Comparison of ENCODE assay signal across 16 cellular contexts in genomic region chr11:60880635-60881282, GRCh38.
DNase-seq lines count a peak whose midpoint lies in the region; ATAC-seq and TF ChIP-seq lines count a peak whose summit lies in the region.
"Had no signal": no experiment of that assay in that cellular context is flagged by ENCODE, and none has a peak within 500 bp of the region (broad histone marks: within the 10 kb centered on the region; RNA-seq: fewer than 3 reads in every experiment).

No MANE protein-coding gene starts in this region.

- ATAC-seq in GM18517 (IDR thresholded peaks at IDR 0.05; ENCODE audit: unreplicated experiment), result no peak
- ATAC-seq in HG03439 (IDR thresholded peaks at IDR 0.05; ENCODE audit: unreplicated experiment), result no peak
- ATAC-seq: right cardiac atrium had no signal

- H3K9me3 Mint-ChIP-seq in nephron, result peaks cover 2% of the 10 kb centered on the region
- H3K9me3 Mint-ChIP-seq: activated naive CD4-positive, alpha-beta T cell treated with anti-CD3 and anti-CD28 coated beads, Interleukin-2, amount 10 ng/mL, durations not matched to agents 7 days and 5 days; neural crest cell had no signal

- H3K27me3 Mint-ChIP-seq in nephron (ENCODE audit: low read depth), result peaks cover 5% of the 10 kb centered on the region
- H3K27me3 Mint-ChIP-seq: activated naive CD4-positive, alpha-beta T cell treated with anti-CD3 and anti-CD28 coated beads, Interleukin-2, amount 10 ng/mL, durations not matched to agents 7 days and 5 days had no signal

- peak overlapping the region; percentile 27 to 87 (median 78) for H3K27ac Mint-ChIP-seq in nephron
- H3K27ac Mint-ChIP-seq: activated naive CD4-positive, alpha-beta T cell treated with anti-CD3 and anti-CD28 coated beads, Interleukin-2, amount 10 ng/mL, durations not matched to agents 7 days and 5 days had no signal

- H3K4me3 Mint-ChIP-seq in nephron, result peak overlapping the region in 2 of 3 experiments; percentile 13 to 60
- H3K4me3 Mint-ChIP-seq: activated naive CD4-positive, alpha-beta T cell treated with anti-CD3 and anti-CD28 coated beads, Interleukin-2, amount 10 ng/mL, durations not matched to agents 7 days and 5 days; neural crest cell had no signal

- DNase-seq in DMS53 (lab: John Stamatoyannopoulos, UW) (peak; percentile 99), HuH-7.5 (ENCODE audit: low spot score) (peak; percentile 60), NCI-H69 (lab: John Stamatoyannopoulos, UW) (peak; percentile 56)
- no peak for DNase-seq in stimulated activated CD4-positive, alpha-beta T cell treated with anti-CD3 and anti-CD28 coated beads, Interleukin-4, amount 100 ng/mL, for 4 hours
- DNase-seq: activated CD8-positive, alpha-beta memory T cell treated with anti-CD3 and anti-CD28 coated beads, Interleukin-2, amount 50 U/mL, for 48 hours; activated naive CD4-positive, alpha-beta T cell treated with anti-CD3 and anti-CD28 coated beads, Interleukin-2, amount 10 ng/mL, durations not matched to agents 7 days and 5 days; brain microvascular endothelial cell; dorsolateral prefrontal cortex; NCI-H526; stimulated activated CD4-positive, alpha-beta T cell treated with anti-CD3 and anti-CD28 coated beads, Interleukin-1b, Interleukin-23, amount 100 ng/mL, for 48 hours; WERI-Rb-1 had no signal

- H3K4me1 Mint-ChIP-seq in nephron, result peaks cover 42% of the 10 kb centered on the region

- no peak for TF ChIP-seq CTCF in nephron (IDR thresholded peaks at IDR 0.05; ENCODE audit: unreplicated experiment in 3 of 3)

- peaks cover 40% of the 10 kb centered on the region for H3K36me3 Mint-ChIP-seq in nephron (ENCODE audit: low read depth)

Comparison
In these comparisons a context has a peak if more than half of its experiments do, and no peak if none do; other contexts are left out.
1. DNase-seq: peak in DMS53 (single experiment), HuH-7.5 (single experiment) and NCI-H69 (single experiment); none in stimulated activated CD4-positive, alpha-beta T cell treated with anti-CD3 and anti-CD28 coated beads, Interleukin-4, amount 100 ng/mL, for 4 hours (0 of 2).